6 cellular contexts compared by ENCODE assay signal in genomic region chr10:48369501-48369900, GRCh38.
"Had no signal": no experiment of that assay in that cellular context is flagged by ENCODE, and none has a peak within 500 bp of the region (broad histone marks: within the 10 kb centered on the region; RNA-seq: fewer than 3 reads in every experiment).

No MANE protein-coding gene starts in this region.

- H2AFZ ChIP-seq: GM23338 had no signal

- H3K4me2 ChIP-seq: GM23338 had no signal

- H3K4me3 ChIP-seq: GM23338 had no signal

- H3K4me3 Mint-ChIP-seq: GM23338, H9, HFFc6, IgD-negative memory B cell had no signal

- H3K27ac Mint-ChIP-seq: GM23338, H9, HFFc6, IgD-negative memory B cell had no signal

- DNase-seq: H9, HCEC 1CT, HFFc6 had no signal

- H3K27ac ChIP-seq: HL-60 had no signal

- H3K36me3 Mint-ChIP-seq: IgD-negative memory B cell had no signal

- H3K27me3 Mint-ChIP-seq: IgD-negative memory B cell had no signal
